8 cellular contexts compared by ENCODE assay signal in genomic region chr9:83622433-83622813, GRCh38. TPM values are rescaled to one million over a fixed set of nuclear protein-coding genes. Genes with fewer than 3 reads are reported as not detected.
DNase-seq lines count a peak whose midpoint lies in the region; ATAC-seq and TF ChIP-seq lines count a peak whose summit lies in the region.

No MANE protein-coding gene starts in this region.

- peak overlapping the region; percentile 85 for H3K27ac ChIP-seq in Panc1 (ENCODE audit: low read length)
- peak overlapping the region; percentile 87 to 92 (median 88) for H3K27ac ChIP-seq in esophagus muscularis mucosa (replicated peaks in 1 of 4)
- H3K27ac ChIP-seq in rectal smooth muscle tissue (ENCODE audit: low read depth, low read length): peak overlapping the region; percentile 81

- TF ChIP-seq CTCF in Panc1 (IDR thresholded peaks at IDR 0.05) (no peak), esophagus muscularis mucosa (IDR thresholded peaks at IDR 0.05) (no peak)

- peak overlapping the region; percentile 95 for H3K27ac Mint-ChIP-seq in activated T-cell treated with anti-CD3 and anti-CD28 coated beads, Interleukin-2, amount 50 U/mL, for 24 hours

- H3K36me3 Mint-ChIP-seq in activated T-cell treated with anti-CD3 and anti-CD28 coated beads, Interleukin-2, amount 50 U/mL, for 24 hours (ENCODE audit: low read depth): peaks cover 30% of the 10 kb centered on the region

- in situ Hi-C loops in Panc1 (cut with HindIII; ENCODE audit: low pct_unique_long_range_greater_than_20kb, low sequenced_read_pairs): no loop called here

- WGBS in esophagus muscularis mucosa: 22% methylated on average over 10 of the region's 10 CpGs

- H3K4me3 ChIP-seq in Panc1 (ENCODE audit: low read depth in 2 of 2, low read length in 2 of 2) (peak overlapping the region; percentile 61), esophagus muscularis mucosa (peak overlapping the region; percentile 79 to 97 (median 94)), rectal smooth muscle tissue (ENCODE audit: low read length) (peak overlapping the region; percentile 84)

- H3K4me1 ChIP-seq in Panc1 (ENCODE audit: control insufficient read depth, insufficient read depth, low read length) (peaks cover 5% of the 10 kb centered on the region), esophagus muscularis mucosa (peaks cover 6 to 19% (median 15%) of the 10 kb centered on the region in 4 donors), rectal smooth muscle tissue (ENCODE audit: control insufficient read depth, insufficient read depth, low read length) (peaks cover 3% of the 10 kb centered on the region)

- no peak for DNase-seq in activated T-cell treated with anti-CD3 and anti-CD28 coated beads, Interleukin-2, amount 50 U/mL, for 24 hours
- DNase-seq in activated T-cell treated with anti-CD3 and anti-CD28 coated beads, Interleukin-2, amount 50 U/mL, for 1 hour: no peak
- DNase-seq in Panc1 (ENCODE audit: low read depth, low spot score): no peak
- DNase-seq in esophagus muscularis mucosa (ENCODE audit: extremely low spot score): no peak
- no peak for DNase-seq in amniotic stem cell (lab: John Stamatoyannopoulos, UW)

- H3K27me3 ChIP-seq in Panc1 (ENCODE audit: control insufficient read depth, insufficient read depth, low read length): no peaks in the 10 kb centered on the region
- no peaks in the 10 kb centered on the region for H3K27me3 ChIP-seq in esophagus muscularis mucosa
- H3K27me3 ChIP-seq in rectal smooth muscle tissue (ENCODE audit: control insufficient read depth, insufficient read depth, low read length): no peaks in the 10 kb centered on the region

- peaks cover 37% of the 10 kb centered on the region for H3K4me1 Mint-ChIP-seq in activated T-cell treated with anti-CD3 and anti-CD28 coated beads, Interleukin-2, amount 50 U/mL, for 24 hours (ENCODE audit: low read depth)

- no peaks in the 10 kb centered on the region for H3K9me3 ChIP-seq in Panc1 (ENCODE audit: control insufficient read depth, insufficient read depth, low read depth, low read length)
- no peaks in the 10 kb centered on the region for H3K9me3 ChIP-seq in esophagus muscularis mucosa

- TF ChIP-seq POLR2A in esophagus muscularis mucosa (IDR thresholded peaks at IDR 0.05; ENCODE audit: low read depth): no peak

- intact Hi-C loops in Panc1 (cut with micrococcal nuclease; ENCODE audit: unreplicated experiment) (no loop called here), esophagus muscularis mucosa (cut with DNase I) (loop anchor here (2.0 to 5.0 kb wide), 2 partner anchors 84 to 295 kb away; partner anchors contain the start of gene UBQLN1)

- POLR2A ChIA-PET in Panc1 (lab: Charles Lee): no interaction called here

- BruUV-seq in Panc1 (replicated peaks; lab: Mats Ljungman, UMichigan): no TSS peak

- TF ChIP-seq EP300 in esophagus muscularis mucosa (IDR thresholded peaks at IDR 0.05): no peak

- H3K27me3 Mint-ChIP-seq in activated T-cell treated with anti-CD3 and anti-CD28 coated beads, Interleukin-2, amount 50 U/mL, for 24 hours: no peaks in the 10 kb centered on the region

- H3K9ac ChIP-seq in rectal smooth muscle tissue (ENCODE audit: low read length): no peak overlapping the region

- no peaks in the 10 kb centered on the region for H3K9me3 Mint-ChIP-seq in activated T-cell treated with anti-CD3 and anti-CD28 coated beads, Interleukin-2, amount 50 U/mL, for 24 hours

- no peak for ATAC-seq in Panc1
- ATAC-seq in HG02759 (IDR thresholded peaks at IDR 0.05; ENCODE audit: unreplicated experiment): no peak
- no peak for ATAC-seq in HG03025 (IDR thresholded peaks at IDR 0.05; ENCODE audit: low FRiP score, unreplicated experiment)

- H3K4me3 Mint-ChIP-seq in activated T-cell treated with anti-CD3 and anti-CD28 coated beads, Interleukin-2, amount 50 U/mL, for 24 hours: peak overlapping the region; percentile 83

- H3K36me3 ChIP-seq in Panc1 (ENCODE audit: control insufficient read depth, insufficient read depth, low read length) (no peaks in the 10 kb centered on the region), esophagus muscularis mucosa (peaks cover 0 to 12% (median 4%) of the 10 kb centered on the region in 4 donors), rectal smooth muscle tissue (ENCODE audit: control insufficient read depth, insufficient read depth, low read length) (no peaks in the 10 kb centered on the region)

- CTCF ChIA-PET in Panc1 (lab: Charles Lee): no interaction called here

RNA-seq across cellular contexts. Expression of gene IDNK, which starts 0.5 kb away (rescaled TPM):
- total RNA-seq in Panc1 (2021; ENCODE audit: unreplicated experiment) (1.9 TPM), esophagus muscularis mucosa (1 to 10 TPM; 4.6 to 9.3 (median 5.9) TPM)
- polyA plus RNA-seq in Panc1 (2012; ENCODE audit: insufficient read length): 1.9 TPM
